27 cellular contexts compared by ENCODE assay signal in genomic region chr4:74055096-74055495, GRCh38. TPM values are rescaled to one million over a fixed set of nuclear protein-coding genes. Genes with fewer than 3 reads are reported as not detected.
A peak's percentile ranks its signal among the peaks of the same experiment; 100 is the strongest.
DNase-seq lines count a peak whose midpoint lies in the region; ATAC-seq and TF ChIP-seq lines count a peak whose summit lies in the region.
"Had no signal": no experiment of that assay in that cellular context is flagged by ENCODE, and none has a peak within 500 bp of the region (broad histone marks: within the 10 kb centered on the region; RNA-seq: fewer than 3 reads in every experiment).

No MANE protein-coding gene starts in this region.

- H3K4me3 ChIP-seq in Loucy (ENCODE audit: low read length, poor library complexity, severe bottlenecking) (peak overlapping the region; percentile 6), PC-3 (ENCODE audit: low read length) (no peak overlapping the region)
- H3K4me3 ChIP-seq: esophagus squamous epithelium, gastrocnemius medialis, GM12878, GM23338, thoracic aorta, vagina had no signal

- POLR2A ChIA-PET in PC-3 (lab: Charles Lee; ENCODE audit: unreplicated experiment) = interaction anchor here (0.6 kb wide), 1 partner anchor 10 kb away, joined by 3 read pairs; no protein-coding TSS in a partner anchor

- H3K4me1 ChIP-seq in Loucy (ENCODE audit: insufficient read depth, low read length, poor library complexity, severe bottlenecking) (peaks cover 43% of the 10 kb centered on the region), PC-3 (ENCODE audit: insufficient read depth, low read length) (peaks cover 34% of the 10 kb centered on the region)
- H3K4me1 ChIP-seq: esophagus squamous epithelium, gastrocnemius medialis, vagina had no signal

- H3K27me3 ChIP-seq in Loucy (ENCODE audit: insufficient read depth, low read length, poor library complexity, severe bottlenecking) (no peaks in the 10 kb centered on the region), PC-3 (ENCODE audit: low read length) (no peaks in the 10 kb centered on the region)
- H3K27me3 ChIP-seq: esophagus squamous epithelium, gastrocnemius medialis, vagina had no signal

- intact Hi-C loops in PC-3 (cut with micrococcal nuclease) = loop anchor here (5.0 kb wide), 2 partner anchors 57 to 77 kb away; no protein-coding TSS in a partner anchor
- intact Hi-C loops in left colon (cut with DNase I, micrococcal nuclease) = no loop called here

- ATAC-seq in PC-3 (no peak), left colon (peak; percentile 5), HG03097 (IDR thresholded peaks at IDR 0.05; ENCODE audit: low FRiP score, unreplicated experiment) (no peak)
- ATAC-seq: activated CD4-positive, alpha-beta T cell treated with anti-CD3 and anti-CD28 coated beads for 36 hours; CD8-positive, alpha-beta T cell; gastrocnemius medialis; GM12878; GM23338 had no signal

- H3K27ac ChIP-seq in PC-3 (ENCODE audit: low read length) = peak overlapping the region; percentile 92
- H3K27ac ChIP-seq: esophagus squamous epithelium, gastrocnemius medialis, thoracic aorta, vagina had no signal

- no TSS peak for BruUV-seq in PC-3 (replicated peaks; lab: Mats Ljungman, UMichigan)

- H3F3A ChIP-seq in Loucy (ENCODE audit: low read depth) (peaks cover 10% of the 10 kb centered on the region), PC-3 (ENCODE audit: low read length, unreplicated experiment) (peaks cover 6% of the 10 kb centered on the region)

- peaks cover 4% of the 10 kb centered on the region; the same call in 1 of the 2 replicates for H3K9me3 ChIP-seq in Loucy (ENCODE audit: insufficient read depth, low read depth, low read length)
- H3K9me3 ChIP-seq in PC-3 (ENCODE audit: low read length) = no peaks in the 10 kb centered on the region
- H3K9me3 ChIP-seq: esophagus squamous epithelium, gastrocnemius medialis, thoracic aorta, vagina had no signal

- CTCF ChIA-PET in PC-3 (lab: Charles Lee) = interaction anchor here (1.4 kb wide), 1 partner anchor 16 kb away, joined by 9 read pairs; the partner anchor contains the start of gene CXCL3

- H2AFZ ChIP-seq in Loucy (ENCODE audit: low read length) (peak overlapping the region; percentile 40; the same call in 1 of the 2 replicates), PC-3 (ENCODE audit: low read length) (no peak overlapping the region)
- H2AFZ ChIP-seq: GM23338 had no signal

- H4K20me1 ChIP-seq in Loucy (ENCODE audit: insufficient read depth, low read length, poor library complexity, severe bottlenecking) = no peaks in the 10 kb centered on the region
- no peaks in the 10 kb centered on the region for H4K20me1 ChIP-seq in PC-3 (ENCODE audit: low read length)

- H3K79me2 ChIP-seq in Loucy (ENCODE audit: insufficient read depth, low read length) (no peaks in the 10 kb centered on the region), PC-3 (ENCODE audit: low read length) (no peaks in the 10 kb centered on the region)

- H3K36me3 ChIP-seq in Loucy (ENCODE audit: insufficient read depth, low read length) (no peaks in the 10 kb centered on the region), PC-3 (ENCODE audit: low read depth, low read length) (no peaks in the 10 kb centered on the region)
- H3K36me3 ChIP-seq: esophagus squamous epithelium, gastrocnemius medialis, thoracic aorta, vagina had no signal

- DNase-seq in NCI-H1092 treated with DMSO at 0.1 percent for 48 hours (lab: John Stamatoyannopoulos, UW) (peak; percentile 12), NCI-H1092 (lab: John Stamatoyannopoulos, UW) (no peak), PC-3 (peak; percentile 28), left colon (no peak), cerebellar cortex (ENCODE audit: low spot score) (no peak), NCI-H1436 (lab: John Stamatoyannopoulos, UW) (no peak)
- DNase-seq: activated CD4-positive, alpha-beta T cell treated with anti-CD3 and anti-CD28 coated beads for 36 hours; activated effector memory CD4-positive, alpha-beta T cell treated with Interleukin-2 at 50 U/mL for 16 hours; activated naive CD8-positive, alpha-beta T cell treated with anti-CD3 and anti-CD28 coated beads for 36 hours; activated T-cell treated with anti-CD3 and anti-CD28 coated beads for 4 hours; CD8-positive, alpha-beta T cell; endodermal cell; esophagus squamous epithelium; gastrocnemius medialis; mammary epithelial cell; NCI-H774; nephron progenitor cell had no signal

- H3K9ac ChIP-seq in Loucy (ENCODE audit: low read depth, low read length, poor library complexity, severe bottlenecking) (no peak overlapping the region), PC-3 (ENCODE audit: low read length) (no peak overlapping the region)

- TF ChIP-seq CTCF in Loucy (conservative IDR thresholded peaks at IDR 0.05; ENCODE audit: low read length) (no peak), PC-3 (conservative IDR thresholded peaks at IDR 0.05; ENCODE audit: low read depth, low read length) (no peak)

- H3K9me2 ChIP-seq in Loucy (replicated peaks; ENCODE audit: low read depth, low read length) (no peaks in the 10 kb centered on the region), PC-3 (replicated peaks; ENCODE audit: low read length) (no peaks in the 10 kb centered on the region)

- H3K4me2 ChIP-seq in Loucy (ENCODE audit: low read depth, low read length, poor library complexity, severe bottlenecking) (peak overlapping the region; percentile 53), PC-3 (ENCODE audit: low read length) (0 out of 2 replicates have a peak overlapping the region, but pooled peaks have one; percentile 5)
- H3K4me2 ChIP-seq: GM23338 had no signal

RNA-seq across cellular contexts. Expression of gene CXCL3, which starts 16.6 kb away (rescaled TPM):
- total RNA-seq in PC-3 (2014; rRNA removed) (25.1 and 28.9 TPM in 2 replicates), left colon (10 to 100 TPM in 1 of 2 donors, 1 to 10 TPM in 1; 3.5 to 20.8 TPM)
- total RNA-seq: activated CD4-positive, alpha-beta T cell treated with anti-CD3 and anti-CD28 coated beads for 36 hours; activated naive CD8-positive, alpha-beta T cell treated with anti-CD3 and anti-CD28 coated beads for 36 hours; B cell; GM12878; T-helper 2 cell treated with Interferon-gamma antibody and Interleukin-4, amounts not matched to agents 100 ng/mL and 5 ng/mL, for 36 hours; vagina had no signal

RNA-seq across cellular contexts. Expression of gene CXCL2, which starts 43.9 kb away (rescaled TPM):
- total RNA-seq in PC-3 (2014; rRNA removed) = 165 and 172 TPM in 2 replicates
- 10 to 100 TPM in 1 of 2 donors, 1 to 10 TPM in 1; 5.1 to 32.8 TPM for total RNA-seq in left colon
- total RNA-seq: A673; activated CD4-positive, alpha-beta T cell treated with anti-CD3 and anti-CD28 coated beads for 36 hours; activated naive CD8-positive, alpha-beta T cell treated with anti-CD3 and anti-CD28 coated beads for 36 hours; B cell; GM12878; M059J; T-helper 2 cell treated with Interferon-gamma antibody and Interleukin-4, amounts not matched to agents 100 ng/mL and 5 ng/mL, for 36 hours had no signal

RNA-seq across cellular contexts. Expression of gene CXCL5, which starts 56.6 kb away (rescaled TPM):
- total RNA-seq in PC-3 (2014; rRNA removed) (0.55 and 1.0 TPM in 2 replicates), left colon (under 1 TPM in 1 of 2 donors, not detected in 1; 0.55 TPM)
- total RNA-seq: A673; activated CD4-positive, alpha-beta T cell treated with anti-CD3 and anti-CD28 coated beads for 36 hours; activated naive CD8-positive, alpha-beta T cell treated with anti-CD3 and anti-CD28 coated beads for 36 hours; B cell; CD8-positive, alpha-beta T cell; GM12878; T-helper 2 cell treated with Interferon-gamma antibody and Interleukin-4, amounts not matched to agents 100 ng/mL and 5 ng/mL, for 36 hours; vagina had no signal

Comparison
In these comparisons a context has a peak if more than half of its experiments do, and no peak if none do; other contexts are left out.
1. DNase-seq: peak in NCI-H1092 treated with DMSO at 0.1 percent for 48 hours (single experiment) and PC-3 (single experiment); none in NCI-H1092 (single experiment), left colon (0 of 2), cerebellar cortex (single experiment) and NCI-H1436 (single experiment).